In the genomic region with DNA sequence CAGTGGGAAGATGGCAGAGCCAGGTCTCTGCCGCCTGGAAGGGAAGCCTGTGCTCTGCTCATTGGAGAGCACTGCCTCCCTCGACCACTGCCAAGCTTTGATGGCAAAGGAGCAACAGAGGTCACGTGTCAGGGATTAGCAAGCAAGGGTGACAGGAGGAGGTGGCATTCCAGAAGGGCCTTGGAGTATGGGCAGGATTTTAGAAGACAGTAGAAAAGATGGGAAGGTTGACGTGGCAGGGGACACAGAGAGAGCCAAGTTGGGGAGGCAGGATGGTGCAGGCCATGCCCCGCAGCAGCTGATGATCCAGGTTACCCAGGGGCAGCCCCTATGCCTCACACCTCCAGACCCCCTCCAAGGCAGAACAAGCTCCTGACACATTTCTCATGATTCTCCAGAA, we compare ENCODE assay signal across 21 cellular contexts. TPM values are rescaled to one million over a fixed set of nuclear protein-coding genes. Genes with fewer than 3 reads are reported as not detected.
A peak's percentile ranks its signal among the peaks of the same experiment; 100 is the strongest.
DNase-seq lines count a peak whose midpoint lies in the region; ATAC-seq, FAIRE-seq and TF ChIP-seq lines count a peak whose summit lies in the region.
"Had no signal": no experiment of that assay in that cellular context is flagged by ENCODE, and none has a peak within 500 bp of the region (broad histone marks: within the 10 kb centered on the region; RNA-seq: fewer than 3 reads in every experiment).

No MANE protein-coding gene starts in this region.

- no peak for DNase-seq in stimulated activated naive CD8-positive, alpha-beta T cell treated with anti-CD3 and anti-CD28 coated beads, Interleukin-15, amount 100 ng/mL, for 72 hours
- no peak for DNase-seq in colonic mucosa
- DNase-seq in vagina (ENCODE audit: extremely low spot score in 2 of 2) = no peak
- no peak for DNase-seq in mesothelial cell of epicardium (ENCODE audit: low spot score in 2 of 2, unreplicated experiment in 2 of 2)
- DNase-seq in NCI-H2196 (lab: John Stamatoyannopoulos, UW; ENCODE audit: unreplicated experiment) = no peak
- no peak for DNase-seq in D721Med (ENCODE audit: insufficient read length, low spot score)
- DNase-seq: activated naive CD8-positive, alpha-beta T cell treated with anti-CD3 and anti-CD28 coated beads, Interleukin-2, amount 10 ng/mL, durations not matched to agents 7 days and 5 days; DMS79 treated with DMSO at 0.1 percent for 48 hours; MG63; NCI-H1436 treated with DMSO at 0.1 percent for 48 hours; NCI-H2171; WERI-Rb-1 had no signal

- H3K27me3 ChIP-seq in colonic mucosa (no peaks in the 10 kb centered on the region), muscle layer of colon (ENCODE audit: control insufficient read depth in 1 of 2, insufficient read depth in 2 of 2, low read length in 2 of 2) (no peaks in the 10 kb centered on the region), vagina (no peaks in the 10 kb centered on the region)
- H3K27me3 ChIP-seq: body of pancreas, MG63, Peyer's patch, right lobe of liver had no signal

- H3K4me3 ChIP-seq in colonic mucosa = no peak overlapping the region
- peak overlapping the region in 1 of 2 donors; percentile 22 for H3K4me3 ChIP-seq in muscle layer of colon (ENCODE audit: low read depth in 1 of 2, low read length in 2 of 2)
- no peak overlapping the region for H3K4me3 ChIP-seq in vagina
- H3K4me3 ChIP-seq: body of pancreas, MG63, Peyer's patch, right lobe of liver had no signal

- H3K36me3 Mint-ChIP-seq in stimulated activated naive CD8-positive, alpha-beta T cell treated with anti-CD3 and anti-CD28 coated beads, Interleukin-15, Interleukin-2, amounts not matched to agents 100 ng/mL and 50 ng/mL, for 24 hours (ENCODE audit: low read depth) = no peaks in the 10 kb centered on the region
- H3K36me3 Mint-ChIP-seq in mesothelial cell of epicardium = no peaks in the 10 kb centered on the region
- H3K36me3 Mint-ChIP-seq: type B pancreatic cell had no signal

- peaks cover 26% of the 10 kb centered on the region for H3K4me1 ChIP-seq in colonic mucosa
- H3K4me1 ChIP-seq in muscle layer of colon (ENCODE audit: insufficient read depth, low read length) = peaks cover 91% of the 10 kb centered on the region
- peaks cover 63% of the 10 kb centered on the region for H3K4me1 ChIP-seq in vagina

- TF ChIP-seq POLR2A in vagina (IDR thresholded peaks at IDR 0.05) = no peak

- FAIRE-seq in D721Med (lab: Jason Lieb, UNC) = no peak
- FAIRE-seq: colon, GM12892, H1 had no signal

- no peak for TF ChIP-seq CTCF in colonic mucosa (IDR thresholded peaks at IDR 0.05)
- TF ChIP-seq CTCF in vagina (IDR thresholded peaks at IDR 0.05) = no peak
- TF ChIP-seq CTCF in mesothelial cell of epicardium (IDR thresholded peaks at IDR 0.05; ENCODE audit: unreplicated experiment) = no peak
- no peak for TF ChIP-seq CTCF in D721Med (IDR thresholded peaks at IDR 0.05; ENCODE audit: insufficient read depth, missing control alignments)

- no peaks in the 10 kb centered on the region for H3K36me3 ChIP-seq in colonic mucosa
- peaks cover 8% of the 10 kb centered on the region for H3K36me3 ChIP-seq in muscle layer of colon (ENCODE audit: insufficient read depth, low read length)
- no peaks in the 10 kb centered on the region for H3K36me3 ChIP-seq in vagina
- H3K36me3 ChIP-seq: MG63, Peyer's patch, right lobe of liver, WERI-Rb-1 had no signal

- no peak for ATAC-seq in stimulated activated naive CD8-positive, alpha-beta T cell treated with anti-CD3 and anti-CD28 coated beads, Interleukin-15, amount 100 ng/mL, for 72 hours
- ATAC-seq: body of pancreas had no signal

- H3K27me3 Mint-ChIP-seq in stimulated activated naive CD8-positive, alpha-beta T cell treated with anti-CD3 and anti-CD28 coated beads, Interleukin-15, Interleukin-2, amounts not matched to agents 100 ng/mL and 50 ng/mL, for 24 hours = no peaks in the 10 kb centered on the region
- H3K27me3 Mint-ChIP-seq in stimulated activated naive CD8-positive, alpha-beta T cell treated with anti-CD3 and anti-CD28 coated beads, Interleukin-15, amount 100 ng/mL, for 72 hours = no peaks in the 10 kb centered on the region
- no peaks in the 10 kb centered on the region for H3K27me3 Mint-ChIP-seq in mesothelial cell of epicardium (ENCODE audit: low read depth)
- H3K27me3 Mint-ChIP-seq: activated naive CD8-positive, alpha-beta T cell treated with anti-CD3 and anti-CD28 coated beads, Interleukin-2, amount 10 ng/mL, durations not matched to agents 7 days and 5 days had no signal

- H3K9ac ChIP-seq in colonic mucosa (ENCODE audit: low read depth in 2 of 2, low read length in 2 of 2) = no peak overlapping the region
- peak overlapping the region; percentile 0 for H3K9ac ChIP-seq in muscle layer of colon (ENCODE audit: low read length)

- peak overlapping the region; percentile 61 for H3K27ac Mint-ChIP-seq in stimulated activated naive CD8-positive, alpha-beta T cell treated with anti-CD3 and anti-CD28 coated beads, Interleukin-15, Interleukin-2, amounts not matched to agents 100 ng/mL and 50 ng/mL, for 24 hours
- H3K27ac Mint-ChIP-seq in stimulated activated naive CD8-positive, alpha-beta T cell treated with anti-CD3 and anti-CD28 coated beads, Interleukin-15, amount 100 ng/mL, for 72 hours = no peak overlapping the region
- H3K27ac Mint-ChIP-seq in mesothelial cell of epicardium = no peak overlapping the region
- H3K27ac Mint-ChIP-seq: activated naive CD8-positive, alpha-beta T cell treated with anti-CD3 and anti-CD28 coated beads, Interleukin-2, amount 10 ng/mL, durations not matched to agents 7 days and 5 days; type B pancreatic cell had no signal

- intact Hi-C loops in colonic mucosa (cut with DNase I) = no loop called here
- intact Hi-C loops in vagina (cut with DNase I) = no loop called here

- H3K9me3 ChIP-seq in colonic mucosa (no peaks in the 10 kb centered on the region), muscle layer of colon (ENCODE audit: low read length) (no peaks in the 10 kb centered on the region), vagina (no peaks in the 10 kb centered on the region)
- H3K9me3 ChIP-seq: body of pancreas, MG63, Peyer's patch, right lobe of liver had no signal

- H3K4me3 Mint-ChIP-seq in stimulated activated naive CD8-positive, alpha-beta T cell treated with anti-CD3 and anti-CD28 coated beads, Interleukin-15, Interleukin-2, amounts not matched to agents 100 ng/mL and 50 ng/mL, for 24 hours = no peak overlapping the region
- H3K4me3 Mint-ChIP-seq in stimulated activated naive CD8-positive, alpha-beta T cell treated with anti-CD3 and anti-CD28 coated beads, Interleukin-15, amount 100 ng/mL, for 72 hours = no peak overlapping the region
- H3K4me3 Mint-ChIP-seq in mesothelial cell of epicardium = no peak overlapping the region
- H3K4me3 Mint-ChIP-seq: activated naive CD8-positive, alpha-beta T cell treated with anti-CD3 and anti-CD28 coated beads, Interleukin-2, amount 10 ng/mL, durations not matched to agents 7 days and 5 days; type B pancreatic cell had no signal

- H3K9me3 Mint-ChIP-seq in stimulated activated naive CD8-positive, alpha-beta T cell treated with anti-CD3 and anti-CD28 coated beads, Interleukin-15, Interleukin-2, amounts not matched to agents 100 ng/mL and 50 ng/mL, for 24 hours = no peaks in the 10 kb centered on the region
- no peaks in the 10 kb centered on the region for H3K9me3 Mint-ChIP-seq in stimulated activated naive CD8-positive, alpha-beta T cell treated with anti-CD3 and anti-CD28 coated beads, Interleukin-15, amount 100 ng/mL, for 72 hours
- H3K9me3 Mint-ChIP-seq in mesothelial cell of epicardium = no peaks in the 10 kb centered on the region
- H3K9me3 Mint-ChIP-seq: activated naive CD8-positive, alpha-beta T cell treated with anti-CD3 and anti-CD28 coated beads, Interleukin-2, amount 10 ng/mL, durations not matched to agents 7 days and 5 days; type B pancreatic cell had no signal

- peaks cover 56% of the 10 kb centered on the region for H3K4me1 Mint-ChIP-seq in stimulated activated naive CD8-positive, alpha-beta T cell treated with anti-CD3 and anti-CD28 coated beads, Interleukin-15, Interleukin-2, amounts not matched to agents 100 ng/mL and 50 ng/mL, for 24 hours (ENCODE audit: low read depth)
- peaks cover 62% of the 10 kb centered on the region for H3K4me1 Mint-ChIP-seq in stimulated activated naive CD8-positive, alpha-beta T cell treated with anti-CD3 and anti-CD28 coated beads, Interleukin-15, amount 100 ng/mL, for 72 hours
- H3K4me1 Mint-ChIP-seq in mesothelial cell of epicardium = peaks cover 28% of the 10 kb centered on the region

- H3K27ac ChIP-seq in colonic mucosa (peak overlapping the region; percentile 47), muscle layer of colon (ENCODE audit: low read depth, low read length) (peak overlapping the region; percentile 93), vagina (peak overlapping the region; percentile 75)
- H3K27ac ChIP-seq: WERI-Rb-1 had no signal

RNA-seq across cellular contexts. Expression of gene LBR, which starts 21.9 kb away (rescaled TPM):
- 100 to 1,000 TPM; 111 to 147 TPM for total RNA-seq in colonic mucosa
- 41.5 TPM for total RNA-seq in vagina
- 67.5 to 73.4 TPM (median 70.0 TPM) in 3 replicates for total RNA-seq in mesothelial cell of epicardium
